ENCODE assay signal across 8 cellular contexts in the genomic region with DNA sequence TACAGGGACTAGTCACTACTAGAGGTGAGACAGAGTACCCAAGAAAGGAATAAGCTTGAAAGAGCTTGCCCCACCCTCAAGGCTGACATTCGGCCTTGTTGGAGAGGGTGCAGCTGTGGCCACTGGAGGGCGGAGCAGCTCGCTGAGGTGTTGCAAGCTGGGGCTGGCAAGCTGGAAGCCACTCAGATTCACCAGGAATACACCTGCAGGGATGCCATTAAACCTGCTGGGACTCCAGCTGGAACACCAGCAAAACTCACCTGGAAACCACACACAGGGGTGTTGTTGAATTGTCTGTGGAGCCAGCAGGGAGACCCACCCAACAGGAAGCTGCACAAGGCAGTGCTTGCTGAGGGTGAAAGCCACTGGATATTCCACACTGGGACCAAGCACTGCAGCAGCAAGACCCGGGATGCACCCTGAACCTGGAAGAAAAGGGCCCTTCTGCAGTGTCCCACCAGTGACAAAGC. TPM values are rescaled to one million over a fixed set of nuclear protein-coding genes. Genes with fewer than 3 reads are reported as not detected.
DNase-seq lines count a peak whose midpoint lies in the region; ATAC-seq and TF ChIP-seq lines count a peak whose summit lies in the region.

No MANE protein-coding gene starts in this region.

- H3K4me1 ChIP-seq in left lung, result peaks cover 0 to 9% of the 10 kb centered on the region in 2 donors

- H3K27me3 Mint-ChIP-seq in activated CD4-positive, alpha-beta memory T cell treated with anti-CD3 and anti-CD28 coated beads for 36 hours, result no peaks in the 10 kb centered on the region

- intact Hi-C loops in activated CD4-positive, alpha-beta memory T cell treated with anti-CD3 and anti-CD28 coated beads for 36 hours (cut with micrococcal nuclease), result loop anchor here (10.0 kb wide), 1 partner anchor 289 kb away; no protein-coding TSS in a partner anchor
- intact Hi-C loops in left lung (cut with DNase I), result no loop called here
- intact Hi-C loops in head of caudate nucleus (cut with DNase I), result loop anchor here (5.0 kb wide), 1 partner anchor 506 kb away; no protein-coding TSS in a partner anchor
- intact Hi-C loops in lower leg skin (cut with DNase I; ENCODE audit: low total_unique reads), result loop anchor here (5.0 kb wide), 1 partner anchor 501 kb away; no protein-coding TSS in a partner anchor

- no peak overlapping the region for H3K4me3 Mint-ChIP-seq in activated CD4-positive, alpha-beta memory T cell treated with anti-CD3 and anti-CD28 coated beads for 36 hours

- H3K4me1 Mint-ChIP-seq in activated CD4-positive, alpha-beta memory T cell treated with anti-CD3 and anti-CD28 coated beads for 36 hours (ENCODE audit: low read depth), result peaks cover 18% of the 10 kb centered on the region

- no peak for TF ChIP-seq POLR2A in lower leg skin (IDR thresholded peaks at IDR 0.05)

- H3K36me3 Mint-ChIP-seq in activated CD4-positive, alpha-beta memory T cell treated with anti-CD3 and anti-CD28 coated beads for 36 hours, result no peaks in the 10 kb centered on the region

- H3K9me3 Mint-ChIP-seq in activated CD4-positive, alpha-beta memory T cell treated with anti-CD3 and anti-CD28 coated beads for 36 hours, result no peaks in the 10 kb centered on the region

- TF ChIP-seq CTCF in HFF-Myc (IDR thresholded peaks at IDR 0.05; ENCODE audit: low read depth, low read length, missing control alignments) (peak; percentile 45), left lung (IDR thresholded peaks at IDR 0.05) (peak; percentile 24 to 28), lower leg skin (IDR thresholded peaks at IDR 0.05) (no peak)

- DNase-seq in stimulated activated CD4-positive, alpha-beta T cell treated with anti-CD3 and anti-CD28 coated beads, Interleukin-15, amount 100 ng/mL, for 48 hours (ENCODE audit: low read depth in 2 of 2), result peak; percentile 25 to 30
- DNase-seq in stimulated activated CD4-positive, alpha-beta T cell treated with anti-CD3 and anti-CD28 coated beads, Interleukin-4, amount 100 ng/mL, for 24 hours, result no peak
- no peak for DNase-seq in HFF-Myc (ENCODE audit: extremely low read depth, low read depth)
- peak; percentile 29 for DNase-seq in MV-4-11 (lab: John Stamatoyannopoulos, UW)
- DNase-seq in activated CD4-positive, alpha-beta memory T cell treated with anti-CD3 and anti-CD28 coated beads for 36 hours, result peak; percentile 66
- peak; percentile 69 to 85 for DNase-seq in left lung
- DNase-seq in head of caudate nucleus, result no peak
- no peak for DNase-seq in lower leg skin (ENCODE audit: low spot score in 2 of 2)

- POLR2A ChIA-PET in activated CD4-positive, alpha-beta memory T cell treated with anti-CD3 and anti-CD28 coated beads for 36 hours (lab: Charles Lee), result interaction anchor here (0.6 to 1.2 kb wide), 2 partner anchors 38 to 494 kb away, joined by 3 read pairs; no protein-coding TSS in a partner anchor

- H3K4me3 ChIP-seq in HFF-Myc (replicated peaks; ENCODE audit: low read depth, low read length) (no peak overlapping the region), left lung (no peak overlapping the region), lower leg skin (ENCODE audit: low read depth, poor library complexity, severe bottlenecking) (no peak overlapping the region)

- H3K27me3 ChIP-seq in left lung, result no peaks in the 10 kb centered on the region

- no peaks in the 10 kb centered on the region for H3K36me3 ChIP-seq in left lung

- H3K27ac ChIP-seq in left lung, result no peak overlapping the region

- 27 to 35% methylated on average over 3 to 4 of the region's 4 CpGs for WGBS in lower leg skin, 2 donors

- CTCF ChIA-PET in activated CD4-positive, alpha-beta memory T cell treated with anti-CD3 and anti-CD28 coated beads for 36 hours (lab: Charles Lee), result interaction anchor here (0.6 to 7.9 kb wide), 21 partner anchors 9 to 694 kb away, joined by 3 to 49 read pairs (median 4); partner anchors contain the start of genes KCTD18, SGO2 and SPATS2L

- H3K9me3 ChIP-seq in left lung, result no peaks in the 10 kb centered on the region

- ATAC-seq in left lung, result peak; percentile 85

- no peak overlapping the region for H3K27ac Mint-ChIP-seq in activated CD4-positive, alpha-beta memory T cell treated with anti-CD3 and anti-CD28 coated beads for 36 hours

RNA-seq across cellular contexts. Expression of gene KCTD18, which starts 26.1 kb away (rescaled TPM):
- total RNA-seq in activated CD4-positive, alpha-beta memory T cell treated with anti-CD3 and anti-CD28 coated beads for 36 hours, result 10 to 100 TPM; 13.8 to 14.9 TPM
- total RNA-seq in left lung (10 to 100 TPM; 13.8 to 14.3 TPM), lower leg skin (10 to 100 TPM; 16.9 to 26.2 (median 21.9) TPM)

RNA-seq across cellular contexts. Expression of gene SGO2, which starts 42.2 kb away (rescaled TPM):
- 10 to 100 TPM; 40.5 to 40.7 TPM for total RNA-seq in activated CD4-positive, alpha-beta memory T cell treated with anti-CD3 and anti-CD28 coated beads for 36 hours
- total RNA-seq in left lung (1 to 10 TPM; 3.6 to 7.2 TPM), lower leg skin (1 to 10 TPM in 3 of 4 donors, under 1 TPM in 1; 0.57 to 3.5 (median 1.5) TPM)

Comparison
In these comparisons a context has a peak if more than half of its experiments do, and no peak if none do; other contexts are left out.
1. DNase-seq: peak in stimulated activated CD4-positive, alpha-beta T cell treated with anti-CD3 and anti-CD28 coated beads, Interleukin-15, amount 100 ng/mL, for 48 hours (2 of 2), MV-4-11 (single experiment), activated CD4-positive, alpha-beta memory T cell treated with anti-CD3 and anti-CD28 coated beads for 36 hours (single experiment) and left lung (2 of 2); none in stimulated activated CD4-positive, alpha-beta T cell treated with anti-CD3 and anti-CD28 coated beads, Interleukin-4, amount 100 ng/mL, for 24 hours (single experiment), HFF-Myc (single experiment), head of caudate nucleus (0 of 42) and lower leg skin (0 of 2).
2. CTCF ChIP-seq: peak in HFF-Myc (single experiment) and left lung (2 of 2); none in lower leg skin (0 of 3).
3. RNA of gene SGO2, which starts 42.2 kb away (total RNA-seq): 40.5 to 40.7 TPM in activated CD4-positive, alpha-beta memory T cell treated with anti-CD3 and anti-CD28 coated beads for 36 hours; 3.6 to 7.2 TPM in left lung and 0.57 to 3.5 TPM in lower leg skin; every median in the first group is over 4 times any median in the second.
4. intact Hi-C loops: an anchor here in activated CD4-positive, alpha-beta memory T cell treated with anti-CD3 and anti-CD28 coated beads for 36 hours (10.0 kb wide), head of caudate nucleus (5.0 kb wide) and lower leg skin (5.0 kb wide); none called in left lung.